ENCODE assay signal across 18 cellular contexts in genomic region chr9:115630126-115630840, GRCh38.
DNase-seq lines count a peak whose midpoint lies in the region; ATAC-seq and TF ChIP-seq lines count a peak whose summit lies in the region.
"Had no signal": no experiment of that assay in that cellular context is flagged by ENCODE, and none has a peak within 500 bp of the region (broad histone marks: within the 10 kb centered on the region; RNA-seq: fewer than 3 reads in every experiment).

No MANE protein-coding gene starts in this region.

- H3K27ac Mint-ChIP-seq in stimulated activated memory B cell treated with anti-CD40 and anti-IgM and Interleukin-4, amounts not matched to agents 10 μg/mL and 1 μg/mL and 100 μg/mL, for 72 hours: no peak overlapping the region
- H3K27ac Mint-ChIP-seq: IgD-negative memory B cell had no signal

- H2BK15ac ChIP-seq in neuronal stem cell (ENCODE audit: low read length): no peak overlapping the region

- no peak overlapping the region for H2AK5ac ChIP-seq in neuronal stem cell (ENCODE audit: low read depth, low read length)

- TF ChIP-seq EP300 in esophagus muscularis mucosa (IDR thresholded peaks at IDR 0.05): no peak

- H2BK120ac ChIP-seq in neuronal stem cell (ENCODE audit: low read depth, low read length): no peak overlapping the region

- H3K79me2 ChIP-seq in PC-3 (ENCODE audit: low read length): no peaks in the 10 kb centered on the region

- no peak for TF ChIP-seq POLR2A in esophagus muscularis mucosa (IDR thresholded peaks at IDR 0.05; ENCODE audit: low read depth)

- H3K4me1 Mint-ChIP-seq in stimulated activated memory B cell treated with anti-CD40 and anti-IgM and Interleukin-4, amounts not matched to agents 10 μg/mL and 1 μg/mL and 100 μg/mL, for 72 hours: no peaks in the 10 kb centered on the region
- H3K4me1 Mint-ChIP-seq: IgD-negative memory B cell had no signal

- POLR2A ChIA-PET in PC-3 (lab: Charles Lee; ENCODE audit: unreplicated experiment): no interaction called here

- H3K9ac ChIP-seq in NT2/D1 (ENCODE audit: insufficient read length, low read depth): no peak overlapping the region
- H3K9ac ChIP-seq in neuronal stem cell (ENCODE audit: low read depth, low read length, poor library complexity): no peak overlapping the region
- no peak overlapping the region for H3K9ac ChIP-seq in PC-3 (ENCODE audit: low read length)

- no peak overlapping the region for H3K18ac ChIP-seq in neuronal stem cell (ENCODE audit: low read length)

- 67% methylated on average over 2 of the region's 2 CpGs for WGBS in esophagus muscularis mucosa
- WGBS in neuronal stem cell (ENCODE audit: extremely low coverage in 2 of 2, insufficient read length in 2 of 2, insufficient replicate concordance in 1 of 2), 2 donors: no CpG with 5 or more reads among the region's 2 CpGs

- H3K4me1 ChIP-seq in NT2/D1 (ENCODE audit: insufficient read depth, insufficient read length): no peaks in the 10 kb centered on the region
- H3K4me1 ChIP-seq in esophagus muscularis mucosa: no peaks in the 10 kb centered on the region
- H3K4me1 ChIP-seq in neuronal stem cell (ENCODE audit: control insufficient read depth in 2 of 2, insufficient read depth in 1 of 2, low read depth in 1 of 2, low read length in 2 of 2): peaks cover 9 to 18% of the 10 kb centered on the region in 2 donors
- H3K4me1 ChIP-seq in PC-3 (ENCODE audit: insufficient read depth, low read length): no peaks in the 10 kb centered on the region

- no peak overlapping the region for H2AFZ ChIP-seq in neuronal stem cell (ENCODE audit: low read length)
- no peak overlapping the region for H2AFZ ChIP-seq in PC-3 (ENCODE audit: low read length)

- H2BK12ac ChIP-seq in neuronal stem cell (ENCODE audit: low read length): no peak overlapping the region

- no peaks in the 10 kb centered on the region for H3K9me2 ChIP-seq in PC-3 (replicated peaks; ENCODE audit: low read length)

- ATAC-seq in stimulated activated memory B cell treated with anti-CD40 and anti-IgM and Interleukin-4, amounts not matched to agents 10 μg/mL and 1 μg/mL and 100 μg/mL, for 72 hours: no peak
- ATAC-seq in PC-3: no peak

- CTCF ChIA-PET in PC-3 (lab: Charles Lee): no interaction called here

- H2BK5ac ChIP-seq in neuronal stem cell (ENCODE audit: low read length): no peak overlapping the region

- no TSS peak for BruUV-seq in PC-3 (replicated peaks; lab: Mats Ljungman, UMichigan)

- DNase-seq in GM12865 (ENCODE audit: low read depth): peak; percentile 0
- DNase-seq in NT2/D1 (ENCODE audit: low read depth, low spot score): peak; percentile 8
- DNase-seq in esophagus muscularis mucosa (ENCODE audit: extremely low spot score): peak; percentile 26
- peak; percentile 49 for DNase-seq in neuronal stem cell (ENCODE audit: low spot score)
- DNase-seq in DMS79 treated with DMSO at 0.1 percent for 48 hours (lab: John Stamatoyannopoulos, UW): no peak
- DNase-seq in NCI-H1694 treated with DMSO at 0.1 percent for 48 hours (lab: John Stamatoyannopoulos, UW): no peak
- DNase-seq in PC-3: no peak
- DNase-seq: DMS 273 treated with DMSO at 0.1 percent for 48 hours, GF-D8, HCEC 1CT, NCI-H1105 treated with DMSO at 0.1 percent for 48 hours, NCI-H187, NCI-H345, NCI-H526 had no signal

- H3K27me3 ChIP-seq in NT2/D1 (ENCODE audit: insufficient read depth, insufficient read length): no peaks in the 10 kb centered on the region
- no peaks in the 10 kb centered on the region for H3K27me3 ChIP-seq in esophagus muscularis mucosa
- peaks cover 0 to 11% (median 0%) of the 10 kb centered on the region in 3 experiments for H3K27me3 ChIP-seq in neuronal stem cell (ENCODE audit: control insufficient read depth in 3 of 3, insufficient read depth in 3 of 3, low read depth in 1 of 3, low read length in 3 of 3)
- no peaks in the 10 kb centered on the region for H3K27me3 ChIP-seq in PC-3 (ENCODE audit: low read length)
- H3K27me3 ChIP-seq: SJSA1 had no signal

- no peaks in the 10 kb centered on the region for H3K27me3 Mint-ChIP-seq in stimulated activated memory B cell treated with anti-CD40 and anti-IgM and Interleukin-4, amounts not matched to agents 10 μg/mL and 1 μg/mL and 100 μg/mL, for 72 hours

- H3K36me3 ChIP-seq in NT2/D1 (ENCODE audit: insufficient read depth, insufficient read length, low read length): no peaks in the 10 kb centered on the region
- no peaks in the 10 kb centered on the region for H3K36me3 ChIP-seq in esophagus muscularis mucosa
- no peaks in the 10 kb centered on the region for H3K36me3 ChIP-seq in neuronal stem cell (replicated peaks in 1 of 2; ENCODE audit: control insufficient read depth in 2 of 2, insufficient read depth in 2 of 2, low read length in 2 of 2)
- no peaks in the 10 kb centered on the region for H3K36me3 ChIP-seq in PC-3 (ENCODE audit: low read depth, low read length)
- H3K36me3 ChIP-seq: SJSA1 had no signal

- no peaks in the 10 kb centered on the region for H3K36me3 Mint-ChIP-seq in stimulated activated memory B cell treated with anti-CD40 and anti-IgM and Interleukin-4, amounts not matched to agents 10 μg/mL and 1 μg/mL and 100 μg/mL, for 72 hours
- H3K36me3 Mint-ChIP-seq: IgD-negative memory B cell had no signal

- H3K4me3 ChIP-seq in GM12865 (ENCODE audit: low read depth, low read length) (no peak overlapping the region), NT2/D1 (ENCODE audit: insufficient read length, low read depth) (no peak overlapping the region), esophagus muscularis mucosa (no peak overlapping the region), neuronal stem cell (ENCODE audit: low read length in 2 of 2) (no peak overlapping the region), PC-3 (ENCODE audit: low read length) (no peak overlapping the region)
- H3K4me3 ChIP-seq: SJSA1 had no signal

- H4K8ac ChIP-seq in neuronal stem cell (ENCODE audit: low read depth, low read length): no peak overlapping the region

- H4K91ac ChIP-seq in neuronal stem cell (ENCODE audit: low read depth, low read length, poor library complexity): no peak overlapping the region

- no peaks in the 10 kb centered on the region for H4K20me1 ChIP-seq in PC-3 (ENCODE audit: low read length)

- H3K4me2 ChIP-seq in neuronal stem cell (ENCODE audit: insufficient read depth, low read length, poor library complexity, severe bottlenecking): no peak overlapping the region
- no peak overlapping the region for H3K4me2 ChIP-seq in PC-3 (ENCODE audit: low read length)

- TF ChIP-seq CTCF in GM12865 (IDR thresholded peaks at IDR 0.05; ENCODE audit: insufficient read depth, low read depth, low read length, missing control alignments): no peak
- TF ChIP-seq CTCF in esophagus muscularis mucosa (IDR thresholded peaks at IDR 0.05): no peak
- TF ChIP-seq CTCF in PC-3 (conservative IDR thresholded peaks at IDR 0.05; ENCODE audit: low read depth, low read length): no peak

- H3K4me3 Mint-ChIP-seq in stimulated activated memory B cell treated with anti-CD40 and anti-IgM and Interleukin-4, amounts not matched to agents 10 μg/mL and 1 μg/mL and 100 μg/mL, for 72 hours: no peak overlapping the region
- H3K4me3 Mint-ChIP-seq: IgD-negative memory B cell had no signal

- no peaks in the 10 kb centered on the region for H3K9me3 Mint-ChIP-seq in stimulated activated memory B cell treated with anti-CD40 and anti-IgM and Interleukin-4, amounts not matched to agents 10 μg/mL and 1 μg/mL and 100 μg/mL, for 72 hours
- H3K9me3 Mint-ChIP-seq: IgD-negative memory B cell had no signal

- H3K79me1 ChIP-seq in neuronal stem cell (ENCODE audit: low read depth, low read length): no peaks in the 10 kb centered on the region

- H3K27ac ChIP-seq in esophagus muscularis mucosa (replicated peaks in 1 of 4) (no peak overlapping the region), neuronal stem cell (replicated peaks; ENCODE audit: low read length) (peak overlapping the region; percentile 83), PC-3 (ENCODE audit: low read length) (no peak overlapping the region)
- H3K27ac ChIP-seq: C4-2B, SJSA1 had no signal

- no peak overlapping the region for H3K14ac ChIP-seq in neuronal stem cell (ENCODE audit: low read length)

- H3F3A ChIP-seq in PC-3 (ENCODE audit: low read length, unreplicated experiment): no peaks in the 10 kb centered on the region

- H3K4ac ChIP-seq in neuronal stem cell (ENCODE audit: low read length): no peak overlapping the region

- H3K23ac ChIP-seq in neuronal stem cell (ENCODE audit: low read depth, low read length, poor library complexity): no peak overlapping the region

- H3K9me3 ChIP-seq in NT2/D1 (ENCODE audit: insufficient read depth, low read length) (no peaks in the 10 kb centered on the region), esophagus muscularis mucosa (no peaks in the 10 kb centered on the region), neuronal stem cell (replicated peaks in 1 of 2; ENCODE audit: control insufficient read depth in 2 of 2, insufficient read depth in 1 of 2, low read depth in 1 of 2, low read length in 2 of 2) (no peaks in the 10 kb centered on the region), PC-3 (ENCODE audit: low read length) (no peaks in the 10 kb centered on the region)
- H3K9me3 ChIP-seq: SJSA1 had no signal

- intact Hi-C loops in esophagus muscularis mucosa (cut with DNase I) (no loop called here), PC-3 (cut with micrococcal nuclease) (no loop called here)

Comparison
In these comparisons a context has a peak if more than half of its experiments do, and no peak if none do; other contexts are left out.
1. DNase-seq: peak in GM12865 (single experiment), NT2/D1 (single experiment), esophagus muscularis mucosa (single experiment) and neuronal stem cell (single experiment); none in DMS79 treated with DMSO at 0.1 percent for 48 hours (single experiment), NCI-H1694 treated with DMSO at 0.1 percent for 48 hours (single experiment) and PC-3 (single experiment).